Comparison of ENCODE assay signal across 11 cellular contexts in the genomic region with DNA sequence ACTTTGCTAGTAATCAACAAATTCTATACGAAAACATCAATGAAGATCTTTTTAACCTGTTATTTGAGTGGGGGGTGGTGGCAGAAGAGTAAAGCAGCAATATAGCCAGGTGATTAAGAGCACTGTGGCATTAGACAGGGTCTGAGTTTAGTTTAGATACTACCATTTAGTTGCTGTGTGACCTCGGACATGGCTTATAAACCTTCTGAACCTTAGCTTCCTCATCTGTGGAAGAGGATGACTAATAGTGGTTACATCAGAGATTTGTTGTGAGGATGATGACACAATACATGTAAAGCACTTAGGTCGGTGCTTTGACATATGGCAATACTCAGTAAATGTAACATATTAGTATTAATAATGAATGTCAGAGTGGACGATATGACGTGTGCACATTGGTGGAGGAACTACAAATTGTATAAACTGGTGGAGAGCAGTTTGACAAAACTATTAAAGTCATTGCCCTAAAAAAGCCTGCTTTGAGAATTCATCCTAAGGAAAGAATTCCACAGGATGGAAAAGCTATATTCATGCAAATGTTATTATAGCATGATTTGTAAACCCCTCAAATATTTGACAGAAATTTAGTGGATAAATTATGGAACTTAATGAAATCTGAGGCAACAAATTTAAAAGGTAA. TPM values are rescaled to one million over a fixed set of nuclear protein-coding genes. Genes with fewer than 3 reads are reported as not detected.
DNase-seq lines count a peak whose midpoint lies in the region; ATAC-seq lines count a peak whose summit lies in the region.
"Had no signal": no experiment of that assay in that cellular context is flagged by ENCODE, and none has a peak within 500 bp of the region (broad histone marks: within the 10 kb centered on the region; RNA-seq: fewer than 3 reads in every experiment).

No MANE protein-coding gene starts in this region.

- peak overlapping the region in 1 of 10 donors; percentile 4 for H3K4me3 Mint-ChIP-seq in naive thymus-derived CD4-positive, alpha-beta T cell
- H3K4me3 Mint-ChIP-seq: T-cell had no signal

- H3K9me3 Mint-ChIP-seq in naive thymus-derived CD4-positive, alpha-beta T cell = peaks cover 0 to 5% (median 0%) of the 10 kb centered on the region in 11 donors
- H3K9me3 Mint-ChIP-seq: IgD-negative memory B cell, T-cell had no signal

- no peak overlapping the region for H3K4me3 ChIP-seq in naive thymus-derived CD4-positive, alpha-beta T cell (ENCODE audit: low read length)
- H3K4me3 ChIP-seq: pancreas had no signal

- POLR2A ChIA-PET in naive thymus-derived CD4-positive, alpha-beta T cell (lab: Charles Lee) = interaction anchor here (0.8 to 1.6 kb wide), 3 partner anchors 29 to 69 kb away, joined by 3 to 5 read pairs (median 3); no protein-coding TSS in a partner anchor

- peaks cover 0 to 9% (median 2%) of the 10 kb centered on the region in 5 donors for H3K27me3 Mint-ChIP-seq in naive thymus-derived CD4-positive, alpha-beta T cell
- H3K27me3 Mint-ChIP-seq: IgD-negative memory B cell had no signal

- no peaks in the 10 kb centered on the region for H3K9me3 ChIP-seq in naive thymus-derived CD4-positive, alpha-beta T cell (ENCODE audit: control insufficient read depth in 2 of 3, low read length in 3 of 3)
- H3K9me3 ChIP-seq: pancreas had no signal

- H3K27ac Mint-ChIP-seq in naive thymus-derived CD4-positive, alpha-beta T cell = no peak overlapping the region
- H3K27ac Mint-ChIP-seq: IgD-negative memory B cell, T-cell had no signal

- H3K36me3 Mint-ChIP-seq in naive thymus-derived CD4-positive, alpha-beta T cell = peaks cover 0 to 3% (median 0%) of the 10 kb centered on the region in 5 donors
- H3K36me3 Mint-ChIP-seq: T-cell had no signal

- no peak overlapping the region for H3K27ac ChIP-seq in naive thymus-derived CD4-positive, alpha-beta T cell (ENCODE audit: low read depth, low read length)
- H3K27ac ChIP-seq: pancreas had no signal

- intact Hi-C loops in naive thymus-derived CD4-positive, alpha-beta T cell (cut with micrococcal nuclease) = no loop called here

- no peaks in the 10 kb centered on the region for H3K4me1 ChIP-seq in naive thymus-derived CD4-positive, alpha-beta T cell (ENCODE audit: control insufficient read depth in 2 of 2, insufficient read depth in 2 of 2, low read length in 2 of 2)

- no peaks in the 10 kb centered on the region for H3K27me3 ChIP-seq in naive thymus-derived CD4-positive, alpha-beta T cell (ENCODE audit: control insufficient read depth in 2 of 2, insufficient read depth in 2 of 2, low read length in 2 of 2)

- H3K36me3 ChIP-seq in naive thymus-derived CD4-positive, alpha-beta T cell (ENCODE audit: control insufficient read depth in 2 of 3, insufficient read depth in 3 of 3, low read length in 3 of 3) = no peaks in the 10 kb centered on the region
- H3K36me3 ChIP-seq: pancreas had no signal

- peak; percentile 53 for ATAC-seq in GM18909 (IDR thresholded peaks at IDR 0.05; ENCODE audit: poor library complexity, unreplicated experiment)
- ATAC-seq in HG03139 (IDR thresholded peaks at IDR 0.05; ENCODE audit: unreplicated experiment) = peak; percentile 43
- ATAC-seq in naive thymus-derived CD4-positive, alpha-beta T cell = peak; percentile 80

- DNase-seq in SIG-M5 treated with dmso at 0.1 percent for 504 hours (lab: John Stamatoyannopoulos, UW; ENCODE audit: unreplicated experiment) (peak; percentile 76), COLO668 (lab: John Stamatoyannopoulos, UW; ENCODE audit: unreplicated experiment) (no peak), ureter (ENCODE audit: low spot score) (no peak)
- no peak for DNase-seq in naive thymus-derived CD4-positive, alpha-beta T cell
- DNase-seq in NK-92 treated with Interleukin-12 subunit alpha and Interleukin-12 subunit beta, amount 100 ng/mL, for 24 hours (lab: John Stamatoyannopoulos, UW) = no peak
- DNase-seq: head of caudate nucleus, pancreas, T-cell had no signal

- CTCF ChIA-PET in naive thymus-derived CD4-positive, alpha-beta T cell (lab: Charles Lee) = interaction anchor here (0.6 kb wide), 1 partner anchor 113 kb away, joined by 4 read pairs; no protein-coding TSS in a partner anchor

- peaks cover 0 to 32% (median 7%) of the 10 kb centered on the region in 7 donors for H3K4me1 Mint-ChIP-seq in naive thymus-derived CD4-positive, alpha-beta T cell

RNA-seq across cellular contexts. Expression of a gene that starts 24.3 kb away (rescaled TPM):
- under 1 TPM in 2 of 5 experiments, not detected in 3; 0.46 to 0.93 TPM for total RNA-seq in naive thymus-derived CD4-positive, alpha-beta T cell
- not detected for polyA plus RNA-seq in naive thymus-derived CD4-positive, alpha-beta T cell
- total RNA-seq in ureter = 2.6 TPM
- polyA plus RNA-seq: IgD-negative memory B cell had no signal

RNA-seq across cellular contexts. Expression of a gene that starts 48.7 kb away (rescaled TPM):
- 10 to 100 TPM; 42.4 to 80.5 (median 55.3) TPM for total RNA-seq in naive thymus-derived CD4-positive, alpha-beta T cell
- polyA plus RNA-seq in naive thymus-derived CD4-positive, alpha-beta T cell = 10 to 100 TPM; 26.1 to 28.0 TPM
- 51.4 TPM for total RNA-seq in ureter

RNA-seq across cellular contexts. Expression of a gene that starts 53.4 kb away (rescaled TPM):
- 10 to 100 TPM; 33.9 to 83.7 (median 51.2) TPM for total RNA-seq in naive thymus-derived CD4-positive, alpha-beta T cell
- 10 to 100 TPM; 60.0 to 67.8 TPM for polyA plus RNA-seq in naive thymus-derived CD4-positive, alpha-beta T cell
- 63.9 TPM for total RNA-seq in ureter
